ENCODE assay signal across 8 cellular contexts in the genomic region with DNA sequence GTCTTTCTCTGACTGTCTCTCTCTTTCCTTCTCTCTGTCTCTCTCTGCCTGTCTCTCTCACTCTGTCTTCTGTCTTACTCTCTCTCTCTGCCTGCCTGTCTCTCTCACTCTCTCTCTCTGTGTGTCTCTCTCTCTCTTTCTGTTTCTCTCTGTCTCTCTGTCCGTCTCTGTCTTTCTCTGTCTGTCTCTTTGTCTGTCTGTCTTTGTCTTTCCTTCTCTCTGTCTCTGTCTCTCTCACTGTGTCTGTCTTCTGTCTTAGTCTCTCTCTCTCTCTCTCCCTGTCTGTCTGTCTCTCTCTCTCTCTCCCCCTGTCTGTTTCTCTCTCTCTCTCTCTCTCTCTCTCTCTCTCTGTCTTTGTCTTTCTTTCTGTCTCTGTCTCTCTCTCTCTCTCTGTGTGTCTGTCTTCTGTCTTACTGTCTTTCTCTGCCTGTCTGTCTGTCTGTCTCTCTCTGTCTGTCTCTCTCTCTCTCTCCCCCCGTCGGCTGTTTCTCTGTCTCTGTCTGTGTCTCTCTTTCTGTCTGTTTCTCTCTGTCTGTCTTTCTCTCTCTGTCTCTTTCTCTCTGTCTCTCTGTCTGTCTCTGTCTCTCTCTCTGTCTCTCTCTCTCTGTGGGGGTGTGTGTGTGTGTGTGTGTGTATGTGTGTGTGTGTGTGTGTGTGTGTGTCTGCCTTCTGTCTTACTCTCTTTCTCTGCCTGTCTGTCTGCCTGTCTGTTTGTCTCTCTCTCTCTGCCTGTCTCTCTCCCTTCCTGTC.
DNase-seq lines count a peak whose midpoint lies in the region; ATAC-seq and TF ChIP-seq lines count a peak whose summit lies in the region.
"Not testable (repeated sequence)": the region's sequence is repeated elsewhere in the genome, so short reads cannot be mapped to it uniquely, and the experiment has no call there.

No MANE protein-coding gene starts in this region.

- H3K27me3 ChIP-seq in lower lobe of right lung (ENCODE audit: low read depth); aorta (ENCODE audit: control insufficient read depth in 1 of 2, insufficient read depth in 2 of 2, low read length in 1 of 2): not testable (repeated sequence)

- not testable (repeated sequence) for H3K4me1 ChIP-seq in lower lobe of right lung; aorta (ENCODE audit: control insufficient read depth in 1 of 2, insufficient read depth in 2 of 2, low read length in 2 of 2)

- H3K4me3 ChIP-seq in lower lobe of right lung; aorta (ENCODE audit: low read length in 2 of 2): not testable (repeated sequence)

- H3K4me3 Mint-ChIP-seq in activated naive CD8-positive, alpha-beta T cell treated with anti-CD3 and anti-CD28 coated beads, Interleukin-2, amount 50 U/mL, for 24 hours, result not testable (repeated sequence)

- H3K9me3 Mint-ChIP-seq in activated naive CD8-positive, alpha-beta T cell treated with anti-CD3 and anti-CD28 coated beads, Interleukin-2, amount 50 U/mL, for 24 hours, result not testable (repeated sequence)

- not testable (repeated sequence) for H3K36me3 ChIP-seq in lower lobe of right lung; aorta (ENCODE audit: control insufficient read depth in 1 of 2, insufficient read depth in 2 of 2, low read length in 1 of 2)

- not testable (repeated sequence) for H3K9me3 ChIP-seq in lower lobe of right lung; aorta (ENCODE audit: control insufficient read depth, low read length)

- intact Hi-C loops in lower lobe of right lung (cut with DNase I); aorta (cut with DNase I): not testable (repeated sequence)

- no CpG with 5 or more reads among the region's 3 CpGs for WGBS in aorta, 2 donors

- not testable (repeated sequence) for H3K27ac ChIP-seq in lower lobe of right lung; aorta (ENCODE audit: low read depth in 1 of 2, low read length in 2 of 2)

- peak; percentile 61 for ATAC-seq in GM18858 (IDR thresholded peaks at IDR 0.05; ENCODE audit: unreplicated experiment)
- ATAC-seq in GM21381 (IDR thresholded peaks at IDR 0.05; ENCODE audit: unreplicated experiment), result peak; percentile 72
- ATAC-seq in HG02759 (IDR thresholded peaks at IDR 0.05; ENCODE audit: unreplicated experiment), result peak; percentile 81
- ATAC-seq in HG03103 (IDR thresholded peaks at IDR 0.05; ENCODE audit: low read depth, unreplicated experiment), result peak; percentile 50
- ATAC-seq in HG03575 (IDR thresholded peaks at IDR 0.05; ENCODE audit: extremely low read depth, insufficient number of reproducible peaks, low FRiP score, unreplicated experiment), result peak; percentile 41
- peak; percentile 88 for ATAC-seq in activated naive CD8-positive, alpha-beta T cell treated with anti-CD3 and anti-CD28 coated beads, Interleukin-2, amount 50 U/mL, for 24 hours
- ATAC-seq in lower lobe of right lung, result peak; percentile 96 to 97
- peak; percentile 100 for ATAC-seq in aorta (ENCODE audit: low FRiP score)

- not testable (repeated sequence) for H3K36me3 Mint-ChIP-seq in activated naive CD8-positive, alpha-beta T cell treated with anti-CD3 and anti-CD28 coated beads, Interleukin-2, amount 50 U/mL, for 24 hours (ENCODE audit: low read depth)

- not testable (repeated sequence) for DNase-seq in activated naive CD8-positive, alpha-beta T cell treated with anti-CD3 and anti-CD28 coated beads, Interleukin-2, amount 50 U/mL, for 24 hours; lower lobe of right lung; aorta

- not testable (repeated sequence) for H3K27me3 Mint-ChIP-seq in activated naive CD8-positive, alpha-beta T cell treated with anti-CD3 and anti-CD28 coated beads, Interleukin-2, amount 50 U/mL, for 24 hours

- not testable (repeated sequence) for TF ChIP-seq CTCF in lower lobe of right lung (IDR thresholded peaks at IDR 0.05)

- H3K27ac Mint-ChIP-seq in activated naive CD8-positive, alpha-beta T cell treated with anti-CD3 and anti-CD28 coated beads, Interleukin-2, amount 50 U/mL, for 24 hours, result not testable (repeated sequence)

- not testable (repeated sequence) for H3K4me1 Mint-ChIP-seq in activated naive CD8-positive, alpha-beta T cell treated with anti-CD3 and anti-CD28 coated beads, Interleukin-2, amount 50 U/mL, for 24 hours

Comparison
In these comparisons a context has a peak if more than half of its experiments do, and no peak if none do; other contexts are left out.
1. ATAC-seq: peak in every context shown above with its lines; median percentile 100 in aorta; 96 in lower lobe of right lung; 88 in activated naive CD8-positive, alpha-beta T cell treated with anti-CD3 and anti-CD28 coated beads, Interleukin-2, amount 50 U/mL, for 24 hours; 81 in HG02759; 72 in GM21381; 61 in GM18858; 50 in HG03103; 41 in HG03575.